Comparison of ENCODE assay signal across 9 cellular contexts in the genomic region with DNA sequence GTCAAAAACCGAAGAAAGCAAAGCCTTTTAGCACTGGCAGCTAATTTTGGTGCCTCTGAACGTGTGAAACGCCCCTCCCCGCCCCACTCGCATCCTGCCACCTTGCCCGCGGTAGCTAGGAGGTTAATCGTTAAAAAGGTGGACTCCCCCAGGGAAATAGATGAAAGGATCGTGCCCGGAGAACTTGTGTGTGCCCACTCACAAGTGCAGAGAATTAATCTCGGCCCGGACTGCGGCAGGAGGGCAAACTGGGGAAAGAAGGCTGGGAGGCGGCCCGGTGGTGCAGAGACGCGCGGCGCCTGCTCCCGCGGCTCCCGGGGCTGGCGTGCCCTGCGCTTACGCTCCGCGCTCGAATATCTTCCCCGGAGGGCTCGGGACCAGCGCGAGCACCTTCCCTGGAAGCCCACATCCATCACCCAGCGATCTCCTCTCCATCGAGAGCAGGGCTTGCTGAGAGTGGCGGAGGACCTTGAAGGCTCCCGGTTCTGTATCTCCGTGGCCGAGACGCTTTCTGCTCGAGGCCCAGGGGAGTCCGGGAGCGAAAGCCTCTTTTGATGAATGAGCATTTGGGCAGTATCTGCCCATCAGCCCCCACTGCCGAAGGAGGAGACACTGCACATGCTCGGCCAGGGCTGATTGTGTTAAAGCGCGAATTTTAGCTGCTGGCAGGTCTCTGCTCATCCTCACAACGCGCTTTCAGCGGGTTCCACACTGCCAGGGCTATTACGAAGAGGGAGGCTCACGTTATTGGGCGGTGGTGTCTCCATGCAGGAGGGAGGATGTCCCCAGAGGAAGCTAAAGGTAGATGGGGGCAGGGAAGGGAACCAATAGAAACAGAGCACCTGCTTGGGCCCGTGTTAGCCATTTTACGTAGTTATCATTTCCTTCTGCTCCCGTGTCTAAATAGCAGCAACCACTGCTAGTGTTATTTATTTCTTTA. TPM values are rescaled to one million over a fixed set of nuclear protein-coding genes. Genes with fewer than 3 reads are reported as not detected.
DNase-seq lines count a peak whose midpoint lies in the region; ATAC-seq and TF ChIP-seq lines count a peak whose summit lies in the region.
"Had no signal": no experiment of that assay in that cellular context is flagged by ENCODE, and none has a peak within 500 bp of the region (broad histone marks: within the 10 kb centered on the region; RNA-seq: fewer than 3 reads in every experiment).

No MANE protein-coding gene starts in this region.

- H3K9me3 ChIP-seq in SK-N-MC (ENCODE audit: low read depth, low read length) (no peaks in the 10 kb centered on the region), spleen (no peaks in the 10 kb centered on the region)

- peaks cover 0 to 24% (median 21%) of the 10 kb centered on the region in 6 donors for H3K4me1 ChIP-seq in spleen

- TF ChIP-seq CTCF in kidney epithelial cell (IDR thresholded peaks at IDR 0.05; ENCODE audit: insufficient read depth, low read length, poor library complexity, severe bottlenecking), result no peak
- TF ChIP-seq CTCF in spleen (IDR thresholded peaks at IDR 0.05 in 8 of 11, conservative IDR thresholded peaks at IDR 0.05 in 3 of 11), result no peak

- H3K27ac ChIP-seq in SK-N-MC (no peak overlapping the region), spleen (peak overlapping the region in 3 of 8 donors; percentile 6 to 22 (median 9))

- 4 to 11% (median 5%) methylated on average over 37 to 55 of the region's 55 CpGs for WGBS in spleen, 5 donors

- peak overlapping the region; percentile 80 for H3K4me3 ChIP-seq in SK-N-MC
- peak overlapping the region; percentile 43 for H3K4me3 ChIP-seq in kidney epithelial cell (ENCODE audit: low read depth, low read length)
- H3K4me3 ChIP-seq in spleen, result peak overlapping the region; percentile 34 to 71 (median 40)

- intact Hi-C loops in spleen (cut with DNase I; ENCODE audit: low total_unique reads), result no loop called here

- ATAC-seq in GM19452 (IDR thresholded peaks at IDR 0.05; ENCODE audit: unreplicated experiment), result peak; percentile 38

- peak; percentile 93 for DNase-seq in COR-L47 (lab: John Stamatoyannopoulos, UW)
- peak; percentile 26 for DNase-seq in HK-2 (ENCODE audit: unreplicated experiment)
- no peak for DNase-seq in SK-N-MC (ENCODE audit: low read depth, low spot score)
- peak; percentile 91 for DNase-seq in cerebellar cortex (ENCODE audit: low spot score)
- DNase-seq in kidney epithelial cell (ENCODE audit: low read depth), result no peak
- DNase-seq in spleen, result peak; percentile 68
- no peak for DNase-seq in amniotic stem cell (lab: John Stamatoyannopoulos, UW)

- H3K27me3 ChIP-seq in kidney epithelial cell (ENCODE audit: control insufficient read depth, insufficient read depth, low read length), result peaks cover 8% of the 10 kb centered on the region
- H3K27me3 ChIP-seq in spleen (replicated peaks in 1 of 7), result peaks cover 0 to 55% (median 36%) of the 10 kb centered on the region in 7 donors

- TF ChIP-seq POLR2A in spleen (IDR thresholded peaks at IDR 0.05), result no peak

- H3K36me3 ChIP-seq in SK-N-MC (ENCODE audit: insufficient read depth, low read length) (no peaks in the 10 kb centered on the region), kidney epithelial cell (ENCODE audit: control insufficient read depth, insufficient read depth, low read length) (no peaks in the 10 kb centered on the region), spleen (no peaks in the 10 kb centered on the region)

- no peak overlapping the region for H3K9ac ChIP-seq in SK-N-MC (ENCODE audit: insufficient read length)

RNA-seq across cellular contexts. Expression of gene SPTSSB, which starts 1.3 kb away (rescaled TPM):
- not detected in 2 replicates for total RNA-seq in kidney epithelial cell
- total RNA-seq in spleen, result 1 to 10 TPM in 2 of 7 donors, under 1 TPM in 5; 0.29 to 4.5 (median 0.87) TPM
- polyA plus RNA-seq in spleen, result under 1 TPM; 0.26 to 0.52 (median 0.35) TPM
- total RNA-seq: NCI-H460 had no signal

Comparison
In these comparisons a context has a peak if more than half of its experiments do, and no peak if none do; other contexts are left out.
1. DNase-seq: peak in COR-L47 (single experiment), HK-2 (single experiment), cerebellar cortex (single experiment) and spleen (single experiment); none in SK-N-MC (single experiment), kidney epithelial cell (single experiment) and amniotic stem cell (single experiment).
2. Peak in every context shown above with its lines, with median percentiles within 50 percentile points of each other: H3K4me3 ChIP-seq.